Comparison of ENCODE assay signal across 9 cellular contexts in genomic region chr1:16172964-16173446, GRCh38. TPM values are rescaled to one million over a fixed set of nuclear protein-coding genes. Genes with fewer than 3 reads are reported as not detected.
DNase-seq lines count a peak whose midpoint lies in the region; ATAC-seq, FAIRE-seq and TF ChIP-seq lines count a peak whose summit lies in the region.
"Had no signal": no experiment of that assay in that cellular context is flagged by ENCODE, and none has a peak within 500 bp of the region (broad histone marks: within the 10 kb centered on the region; RNA-seq: fewer than 3 reads in every experiment).

No MANE protein-coding gene starts in this region.

- FAIRE-seq in bronchial epithelial cell (lab: Jason Lieb, UNC), result no peak

- DNase-seq in AML-193 (lab: John Stamatoyannopoulos, UW), result peak; percentile 65 to 73
- peak; percentile 87 for DNase-seq in NCI-H226
- peak; percentile 84 for DNase-seq in bronchial epithelial cell (ENCODE audit: low read depth)
- no peak for DNase-seq in stimulated activated naive CD8-positive, alpha-beta T cell treated with anti-CD3 and anti-CD28 coated beads, Interleukin-15, Interleukin-2, amounts not matched to agents 100 U/mL and 50 U/mL, for 24 hours
- no peak for DNase-seq in NK-92 treated with Interleukin-12 subunit alpha and Interleukin-12 subunit beta, amount 100 ng/mL, for 24 hours (lab: John Stamatoyannopoulos, UW)
- DNase-seq in stimulated activated CD4-positive, alpha-beta T cell treated with anti-CD3 and anti-CD28 coated beads, Interleukin-12 subunit alpha, Interleukin-12 subunit beta, amount 100 ng/mL, for 4 hours, result no peak
- no peak for DNase-seq in NAMALWA (ENCODE audit: low spot score)

- WGBS in mesodermal cell (ENCODE audit: insufficient coverage in 2 of 2), 2 experiments, result 89 to 90% methylated on average over 8 of the region's 14 CpGs

- ATAC-seq in stimulated activated naive CD8-positive, alpha-beta T cell treated with anti-CD3 and anti-CD28 coated beads, Interleukin-15, Interleukin-2, amounts not matched to agents 100 U/mL and 50 U/mL, for 24 hours, result no peak

- peaks cover 56% of the 10 kb centered on the region for H3K4me1 ChIP-seq in mesodermal cell (ENCODE audit: control insufficient read depth, insufficient read depth, low read length, poor library complexity, severe bottlenecking)

- H3K36me3 ChIP-seq in bronchial epithelial cell (ENCODE audit: control insufficient read depth, insufficient read depth, low read length), result no peaks in the 10 kb centered on the region
- H3K36me3 ChIP-seq in mesodermal cell (ENCODE audit: control insufficient read depth, insufficient read depth, low read length), result no peaks in the 10 kb centered on the region

- no peak for TF ChIP-seq CTCF in bronchial epithelial cell (IDR thresholded peaks at IDR 0.05; ENCODE audit: insufficient read depth, low read length, severe bottlenecking)

- peaks cover 4% of the 10 kb centered on the region for H3K9me3 ChIP-seq in mesodermal cell (ENCODE audit: control insufficient read depth, low read length)

- H3K4me3 ChIP-seq in bronchial epithelial cell (ENCODE audit: low read depth, low read length) (no peak overlapping the region), mesodermal cell (ENCODE audit: extremely low read depth, insufficient read depth, low read length, poor library complexity, severe bottlenecking) (no peak overlapping the region)

- no peaks in the 10 kb centered on the region for H3K27me3 ChIP-seq in bronchial epithelial cell (ENCODE audit: control insufficient read depth, insufficient read depth, low read length)

- H3K27ac ChIP-seq in mesodermal cell (ENCODE audit: low read depth, low read length, severe bottlenecking), result peak overlapping the region; percentile 71
- H3K27ac ChIP-seq: parathyroid adenoma had no signal

RNA-seq across cellular contexts. Expression of gene EPHA2, which starts 17.1 kb away (rescaled TPM):
- 117 and 144 TPM in 2 replicates for total RNA-seq in bronchial epithelial cell
- polyA plus RNA-seq in mesodermal cell (2013, experiment 1 of 2), result 89.4 TPM
- 69.9 TPM for polyA plus RNA-seq in mesodermal cell (2013, experiment 2 of 2)

RNA-seq across cellular contexts. Expression of gene ARHGEF19, which starts 39.4 kb away (rescaled TPM):
- 3.2 and 6.1 TPM in 2 replicates for total RNA-seq in bronchial epithelial cell
- 9.8 TPM for polyA plus RNA-seq in mesodermal cell (2013, experiment 1 of 2)
- 7.7 TPM for polyA plus RNA-seq in mesodermal cell (2013, experiment 2 of 2)

Comparison
In these comparisons a context has a peak if more than half of its experiments do, and no peak if none do; other contexts are left out.
1. DNase-seq: peak in AML-193 (2 of 2), NCI-H226 (single experiment) and bronchial epithelial cell (single experiment); none in stimulated activated naive CD8-positive, alpha-beta T cell treated with anti-CD3 and anti-CD28 coated beads, Interleukin-15, Interleukin-2, amounts not matched to agents 100 U/mL and 50 U/mL, for 24 hours (single experiment), NK-92 treated with Interleukin-12 subunit alpha and Interleukin-12 subunit beta, amount 100 ng/mL, for 24 hours (single experiment), stimulated activated CD4-positive, alpha-beta T cell treated with anti-CD3 and anti-CD28 coated beads, Interleukin-12 subunit alpha, Interleukin-12 subunit beta, amount 100 ng/mL, for 4 hours (single experiment) and NAMALWA (single experiment).